In the genomic region with DNA sequence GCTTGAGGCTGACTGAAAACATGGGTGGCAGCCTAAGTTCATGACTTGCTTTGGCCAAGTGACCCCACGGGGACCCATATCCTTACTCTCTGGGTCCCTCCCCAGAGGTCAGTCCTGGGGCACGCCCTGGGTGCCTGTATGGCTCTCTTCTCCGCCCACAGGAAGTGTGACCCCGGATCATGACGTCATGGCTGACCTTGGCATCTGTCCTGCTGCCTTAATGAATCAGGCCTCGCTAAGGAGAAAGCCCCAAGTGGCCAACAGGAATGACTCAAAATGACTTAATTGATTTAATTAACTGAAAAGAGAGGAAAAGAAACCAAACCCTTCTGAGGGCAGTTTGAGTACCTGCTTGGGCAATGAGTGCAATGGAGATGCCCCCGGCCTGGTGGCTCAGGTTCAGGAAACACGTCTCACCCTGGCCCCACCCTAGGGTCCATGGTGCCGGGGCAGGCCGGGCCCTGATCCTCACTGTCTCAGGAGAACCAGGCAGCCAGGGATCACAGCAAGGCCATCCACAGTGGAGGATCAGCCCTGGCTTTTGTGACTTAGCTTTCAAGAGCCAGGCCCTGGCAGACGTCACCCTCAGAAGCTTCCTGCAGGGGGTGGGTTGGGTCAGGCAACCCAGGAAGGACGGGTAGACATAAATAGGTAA, we compare ENCODE assay signal across 1 cellular context.
TF ChIP-seq lines count a peak whose summit lies in the region.

No MANE protein-coding gene starts in this region.

TF ChIP-seq in IMR-90, 13 proteins besides CTCF, POLR2A, EP300 and RAD21 (continued from another document):
- TF ChIP-seq, protein P1, sequence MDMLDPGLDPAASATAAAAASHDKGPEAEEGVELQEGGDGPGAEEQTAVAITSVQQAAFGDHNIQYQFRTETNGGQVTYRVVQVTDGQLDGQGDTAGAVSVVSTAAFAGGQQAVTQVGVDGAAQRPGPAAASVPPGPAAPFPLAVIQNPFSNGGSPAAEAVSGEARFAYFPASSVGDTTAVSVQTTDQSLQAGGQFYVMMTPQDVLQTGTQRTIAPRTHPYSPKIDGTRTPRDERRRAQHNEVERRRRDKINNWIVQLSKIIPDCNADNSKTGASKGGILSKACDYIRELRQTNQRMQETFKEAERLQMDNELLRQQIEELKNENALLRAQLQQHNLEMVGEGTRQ (IDR thresholded peaks at IDR 0.05; ENCODE audit: low read depth, low read length) = no peak
- TF ChIP-seq SMC3 (IDR thresholded peaks at IDR 0.05; ENCODE audit: low read depth, low read length) (no peak), CEBPB (IDR thresholded peaks at IDR 0.05; ENCODE audit: low read depth, low read length) (no peak), BHLHE40 (IDR thresholded peaks at IDR 0.05; ENCODE audit: low read depth, low read length) (no peak), MAFK (IDR thresholded peaks at IDR 0.05; ENCODE audit: low read depth, low read length) (no peak), MAZ (IDR thresholded peaks at IDR 0.05; ENCODE audit: borderline replicate concordance, low read depth, low read length) (no peak), RFX5 (IDR thresholded peaks at IDR 0.05; ENCODE audit: low read depth, low read length) (no peak), NFE2L2 (IDR thresholded peaks at IDR 0.05; ENCODE audit: low read depth, low read length) (no peak), CHD1 (IDR thresholded peaks at IDR 0.05; ENCODE audit: low read depth, low read length) (no peak)
- TF ChIP-seq, protein P2, sequence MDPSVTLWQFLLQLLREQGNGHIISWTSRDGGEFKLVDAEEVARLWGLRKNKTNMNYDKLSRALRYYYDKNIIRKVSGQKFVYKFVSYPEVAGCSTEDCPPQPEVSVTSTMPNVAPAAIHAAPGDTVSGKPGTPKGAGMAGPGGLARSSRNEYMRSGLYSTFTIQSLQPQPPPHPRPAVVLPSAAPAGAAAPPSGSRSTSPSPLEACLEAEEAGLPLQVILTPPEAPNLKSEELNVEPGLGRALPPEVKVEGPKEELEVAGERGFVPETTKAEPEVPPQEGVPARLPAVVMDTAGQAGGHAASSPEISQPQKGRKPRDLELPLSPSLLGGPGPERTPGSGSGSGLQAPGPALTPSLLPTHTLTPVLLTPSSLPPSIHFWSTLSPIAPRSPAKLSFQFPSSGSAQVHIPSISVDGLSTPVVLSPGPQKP (IDR thresholded peaks at IDR 0.05; ENCODE audit: borderline replicate concordance, low read depth, low read length) = no peak
